1 cellular context compared by ENCODE assay signal in the genomic region with DNA sequence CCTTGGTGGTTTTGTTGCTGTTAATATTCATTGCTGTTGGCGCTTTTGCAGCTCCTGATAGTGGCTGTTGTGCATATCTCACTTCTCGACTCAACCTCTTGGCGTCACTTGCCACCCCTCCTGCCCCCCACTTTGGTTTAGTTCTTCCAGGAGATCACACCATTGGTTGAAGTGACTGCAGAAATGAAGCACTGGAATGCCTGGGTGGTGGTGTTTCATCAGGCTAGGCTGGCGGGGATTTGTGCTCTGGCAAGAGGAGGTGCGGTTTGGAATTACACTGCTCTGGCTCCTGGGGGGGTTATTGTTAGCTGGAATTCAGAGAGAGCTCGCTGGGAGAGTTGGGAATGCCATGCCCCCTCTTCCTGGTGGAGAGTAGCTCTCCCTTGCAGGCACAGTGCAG.
TF ChIP-seq lines count a peak whose summit lies in the region.

No MANE protein-coding gene starts in this region.

TF ChIP-seq in K562, 482 proteins besides CTCF, POLR2A, EP300 and RAD21:
- TF ChIP-seq, protein P1, sequence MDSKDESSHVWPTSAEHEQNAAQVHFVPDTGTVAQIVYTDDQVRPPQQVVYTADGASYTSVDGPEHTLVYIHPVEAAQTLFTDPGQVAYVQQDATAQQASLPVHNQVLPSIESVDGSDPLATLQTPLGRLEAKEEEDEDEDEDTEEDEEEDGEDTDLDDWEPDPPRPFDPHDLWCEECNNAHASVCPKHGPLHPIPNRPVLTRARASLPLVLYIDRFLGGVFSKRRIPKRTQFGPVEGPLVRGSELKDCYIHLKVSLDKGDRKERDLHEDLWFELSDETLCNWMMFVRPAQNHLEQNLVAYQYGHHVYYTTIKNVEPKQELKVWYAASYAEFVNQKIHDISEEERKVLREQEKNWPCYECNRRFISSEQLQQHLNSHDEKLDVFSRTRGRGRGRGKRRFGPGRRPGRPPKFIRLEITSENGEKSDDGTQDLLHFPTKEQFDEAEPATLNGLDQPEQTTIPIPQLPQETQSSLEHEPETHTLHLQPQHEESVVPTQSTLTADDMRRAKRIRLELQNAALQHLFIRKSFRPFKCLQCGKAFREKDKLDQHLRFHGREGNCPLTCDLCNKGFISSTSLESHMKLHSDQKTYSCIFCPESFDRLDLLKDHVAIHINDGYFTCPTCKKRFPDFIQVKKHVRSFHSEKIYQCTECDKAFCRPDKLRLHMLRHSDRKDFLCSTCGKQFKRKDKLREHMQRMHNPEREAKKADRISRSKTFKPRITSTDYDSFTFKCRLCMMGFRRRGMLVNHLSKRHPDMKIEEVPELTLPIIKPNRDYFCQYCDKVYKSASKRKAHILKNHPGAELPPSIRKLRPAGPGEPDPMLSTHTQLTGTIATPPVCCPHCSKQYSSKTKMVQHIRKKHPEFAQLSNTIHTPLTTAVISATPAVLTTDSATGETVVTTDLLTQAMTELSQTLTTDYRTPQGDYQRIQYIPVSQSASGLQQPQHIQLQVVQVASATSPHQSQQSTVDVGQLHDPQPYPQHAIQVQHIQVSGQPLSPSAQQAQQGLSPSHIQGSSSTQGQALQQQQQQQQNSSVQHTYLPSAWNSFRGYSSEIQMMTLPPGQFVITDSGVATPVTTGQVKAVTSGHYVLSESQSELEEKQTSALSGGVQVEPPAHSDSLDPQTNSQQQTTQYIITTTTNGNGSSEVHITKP (IDR thresholded peaks at IDR 0.05; ENCODE audit: partially characterized antibody), result peak; percentile 20
- TF ChIP-seq PCBP2 (IDR thresholded peaks at IDR 0.05; ENCODE audit: low read depth, low read length, poor library complexity, severe bottlenecking), result no peak
- TF ChIP-seq BCLAF1 (IDR thresholded peaks at IDR 0.05; ENCODE audit: borderline replicate concordance in 1 of 2, control insufficient read depth in 1 of 2, low read depth in 2 of 2, low read length in 1 of 2), result no peak
